8 cellular contexts compared by ENCODE assay signal in genomic region chr21:45073301-45074047, GRCh38. TPM values are rescaled to one million over a fixed set of nuclear protein-coding genes. Genes with fewer than 3 reads are reported as not detected.
DNase-seq lines count a peak whose midpoint lies in the region; ATAC-seq, FAIRE-seq and TF ChIP-seq lines count a peak whose summit lies in the region.

No MANE protein-coding gene starts in this region.

- H3K18ac ChIP-seq in H1 (ENCODE audit: extremely low read depth, low read length) = no peak overlapping the region

- TF ChIP-seq EP300 in H1 (IDR thresholded peaks at IDR 0.05; ENCODE audit: borderline replicate concordance in 1 of 2, low read depth in 2 of 2, low read length in 2 of 2) = no peak

- H4K91ac ChIP-seq in H1 (replicated peaks; ENCODE audit: insufficient read length, low read length) = no peak overlapping the region

- no peak overlapping the region for H3K9ac ChIP-seq in H1 (replicated peaks in 1 of 4; ENCODE audit: extremely low read depth in 1 of 4, low read depth in 3 of 4, low read length in 3 of 4)

- H2BK20ac ChIP-seq in H1 (ENCODE audit: low read length) = no peak overlapping the region

- H3K14ac ChIP-seq in H1 (ENCODE audit: insufficient read length) = no peak overlapping the region

- no peak overlapping the region for H2BK120ac ChIP-seq in H1 (replicated peaks; ENCODE audit: low read depth, low read length)

- no peak overlapping the region for H2BK15ac ChIP-seq in H1 (ENCODE audit: low read length)

- peaks cover 3 to 14% of the 10 kb centered on the region in 2 experiments for H4K20me1 ChIP-seq in H1 (replicated peaks in 1 of 2; ENCODE audit: control insufficient read depth in 1 of 2, insufficient read depth in 2 of 2, low read length in 2 of 2)

- FAIRE-seq in H1 (lab: Jason Lieb, UNC) = no peak

- DNase-seq in SKM-1 treated with dmso at 0.1 percent for 144 hours (lab: John Stamatoyannopoulos, UW; ENCODE audit: unreplicated experiment) = peak; percentile 25
- DNase-seq in SKM-1 (lab: John Stamatoyannopoulos, UW; ENCODE audit: unreplicated experiment) = no peak
- DNase-seq in Peyer's patch = peak in 2 of 3 donors; percentile 39 to 47
- DNase-seq in H1 (ENCODE audit: low read depth in 1 of 2, low spot score in 2 of 2) = no peak
- peak in 1 of 2 experiments; percentile 57 for DNase-seq in mesothelial cell of epicardium (ENCODE audit: low spot score in 2 of 2, unreplicated experiment in 2 of 2)
- DNase-seq in cerebellum (ENCODE audit: low spot score) = no peak

- H3K27me3 ChIP-seq in Peyer's patch = no peaks in the 10 kb centered on the region
- peaks cover 4 to 18% (median 14%) of the 10 kb centered on the region in 4 experiments; a peak in 6 of 7 replicates for H3K27me3 ChIP-seq in H1 (replicated peaks in 1 of 4; ENCODE audit: control insufficient read depth in 3 of 4, extremely low read depth in 1 of 4, insufficient read depth in 3 of 4, low read length in 3 of 4)

- H3K4me1 ChIP-seq in Peyer's patch (peaks cover 0 to 12% (median 8%) of the 10 kb centered on the region in 4 donors), H1 (replicated peaks in 1 of 4; ENCODE audit: control insufficient read depth in 3 of 4, insufficient read depth in 4 of 4, low read length in 3 of 4) (peaks cover 0 to 7% (median 4%) of the 10 kb centered on the region in 4 experiments; a peak in 3 of 7 replicates)

- no peak overlapping the region for H2AK5ac ChIP-seq in H1 (ENCODE audit: low read depth, low read length)

- H3K79me1 ChIP-seq in H1 (ENCODE audit: low read depth, low read length) = no peaks in the 10 kb centered on the region

- H3K56ac ChIP-seq in H1 (replicated peaks; ENCODE audit: insufficient read length, low read depth, low read length) = no peak overlapping the region

- H4K5ac ChIP-seq in H1 (ENCODE audit: insufficient read length, low read depth, low read length) = no peak overlapping the region

- POLR2A ChIA-PET in H1 (lab: Charles Lee; ENCODE audit: partially characterized antibody) = interaction anchor here (0.6 to 1.3 kb wide), 4 partner anchors 19 to 143 kb away, joined by 3 to 7 read pairs (median 3); no protein-coding TSS in a partner anchor

- 55% methylated on average over 22 of the region's 42 CpGs; no CpG with 5 or more reads in 1 of the 2 experiments for WGBS in H1 (ENCODE audit: extremely low coverage in 1 of 2, insufficient coverage in 1 of 2, insufficient read length in 1 of 2, insufficient replicate concordance in 2 of 2, low coverage in 1 of 2, low lambda C conversion rate in 2 of 2, missing lambda C conversion rate in 1 of 2), 2 experiments

- H3K27ac ChIP-seq in Peyer's patch (peak overlapping the region; percentile 80 to 93 (median 89)), H1 (ENCODE audit: low read depth, low read length) (no peak overlapping the region)

- no peak for TF ChIP-seq POLR2A in Peyer's patch (IDR thresholded peaks at IDR 0.05)
- TF ChIP-seq POLR2A in H1 (IDR thresholded peaks at IDR 0.05; ENCODE audit: control extremely low read depth in 1 of 2, low read depth in 2 of 2, low read length in 2 of 2) = peak in 1 of 2 experiments; percentile 56; a peak in 1 of 3 replicates

- H2AFZ ChIP-seq in H1 (ENCODE audit: low read length) = no peak overlapping the region

- H3K9me3 ChIP-seq in Peyer's patch = no peaks in the 10 kb centered on the region
- H3K9me3 ChIP-seq in H1 (ENCODE audit: insufficient read depth in 2 of 2, low read depth in 1 of 2, low read length in 1 of 2) = no peaks in the 10 kb centered on the region

- TF ChIP-seq RAD21 in H1 (IDR thresholded peaks at IDR 0.05 in 1 of 2, conservative IDR thresholded peaks at IDR 0.05 in 1 of 2; ENCODE audit: low read depth in 2 of 2, low read length in 2 of 2) = no peak

- no peak for ATAC-seq in HG03135 (IDR thresholded peaks at IDR 0.05; ENCODE audit: unreplicated experiment)
- no peak for ATAC-seq in HG03342 (IDR thresholded peaks at IDR 0.05; ENCODE audit: unreplicated experiment)

- H3K9me3 Mint-ChIP-seq in mesothelial cell of epicardium = no peaks in the 10 kb centered on the region

- peaks cover 8% of the 10 kb centered on the region; the same call in 1 of the 2 replicates for H3K23me2 ChIP-seq in H1 (ENCODE audit: low read depth, low read length)

- H3K27ac Mint-ChIP-seq in mesothelial cell of epicardium = peak overlapping the region; percentile 98

- peak overlapping the region; percentile 60 to 71 for H3K4me2 ChIP-seq in H1 (ENCODE audit: insufficient read depth in 1 of 2, low read depth in 2 of 2, low read length in 2 of 2)

- H4K8ac ChIP-seq in H1 (ENCODE audit: extremely low read depth, insufficient read depth, low read length) = no peak overlapping the region

- CTCF ChIA-PET in H1 (lab: Charles Lee; ENCODE audit: partially characterized antibody) = interaction anchor here (0.8 to 2.8 kb wide), 4 partner anchors 24 to 64 kb away, joined by 3 to 9 read pairs (median 4); no protein-coding TSS in a partner anchor

- H3K23ac ChIP-seq in H1 (ENCODE audit: insufficient read length) = no peak overlapping the region

- H3K4me3 Mint-ChIP-seq in mesothelial cell of epicardium = peak overlapping the region; percentile 94

- no peak overlapping the region for H2BK12ac ChIP-seq in H1 (ENCODE audit: low read depth, low read length)

- H3K4ac ChIP-seq in H1 (replicated peaks; ENCODE audit: insufficient read length, low read depth, low read length) = no peak overlapping the region

- no peaks in the 10 kb centered on the region for H3K36me3 ChIP-seq in Peyer's patch
- H3K36me3 ChIP-seq in H1 (ENCODE audit: control insufficient read depth in 2 of 4, insufficient read depth in 4 of 4, low read length in 3 of 4) = no peaks in the 10 kb centered on the region

- H2BK5ac ChIP-seq in H1 (ENCODE audit: low read depth, low read length) = no peak overlapping the region

- no peak for TF ChIP-seq CTCF in Peyer's patch (IDR thresholded peaks at IDR 0.05)
- no peak for TF ChIP-seq CTCF in H1 (IDR thresholded peaks at IDR 0.05; ENCODE audit: control extremely low read depth in 1 of 3, insufficient read depth in 1 of 3, low read depth in 1 of 3, low read length in 3 of 3)
- no peak for TF ChIP-seq CTCF in mesothelial cell of epicardium (IDR thresholded peaks at IDR 0.05; ENCODE audit: unreplicated experiment)

- H3K79me2 ChIP-seq in H1 (ENCODE audit: control insufficient read depth in 1 of 2, insufficient read depth in 2 of 2, low read length in 2 of 2) = peaks cover 0 to 4% of the 10 kb centered on the region in 2 experiments; a peak in 1 of 4 replicates

- H3K27me3 Mint-ChIP-seq in mesothelial cell of epicardium (ENCODE audit: low read depth) = no peaks in the 10 kb centered on the region

- H3K4me1 Mint-ChIP-seq in mesothelial cell of epicardium = peaks cover 25% of the 10 kb centered on the region

- H3K36me3 Mint-ChIP-seq in mesothelial cell of epicardium = no peaks in the 10 kb centered on the region

- H3K4me3 ChIP-seq in Peyer's patch = peak overlapping the region; percentile 94 to 100 (median 98)
- peak overlapping the region; percentile 16 to 93 (median 49); a peak in 7 of 8 replicates for H3K4me3 ChIP-seq in H1 (ENCODE audit: extremely low read depth in 1 of 4, insufficient read depth in 2 of 4, low read depth in 3 of 4, low read length in 4 of 4)

TF ChIP-seq in H1, 55 proteins besides CTCF, POLR2A, EP300 and RAD21:
- TF ChIP-seq SRF (IDR thresholded peaks at IDR 0.05; ENCODE audit: low read depth, low read length) (no peak), CREB1 (IDR thresholded peaks at IDR 0.05) (no peak), RBBP5 (IDR thresholded peaks at IDR 0.05; ENCODE audit: borderline replicate concordance, low read depth, low read length) (no peak), GTF2F1 (IDR thresholded peaks at IDR 0.05; ENCODE audit: borderline replicate concordance, low read depth, low read length) (peak; percentile 72; the same call in 1 of the 2 replicates), TBP (IDR thresholded peaks at IDR 0.05; ENCODE audit: low read depth, low read length) (peak; percentile 86), TAF7 (optimal IDR thresholded peaks at IDR 0.05; ENCODE audit: borderline replicate concordance, low read depth, low read length) (peak; percentile 99), KDM5A (IDR thresholded peaks at IDR 0.05; ENCODE audit: low read length) (no peak), TAF1 (IDR thresholded peaks at IDR 0.05; ENCODE audit: low read depth, low read length) (no peak), PHF8 (conservative IDR thresholded peaks at IDR 0.05; ENCODE audit: low read depth, low read length) (no peak), POU5F1 (IDR thresholded peaks at IDR 0.05; ENCODE audit: low read depth, low read length) (no peak)

RNA-seq across cellular contexts. Expression of gene ADARB1, which starts 0.9 kb away (rescaled TPM):
- 10 to 100 TPM in 2 of 4 donors, 1 to 10 TPM in 2; 7.4 to 47.9 (median 10.0) TPM for total RNA-seq in Peyer's patch
- total RNA-seq in H1 (2021; fragmentation: NEBNext Ultra II Directional; extraction: Animal tissue kit (Norgen Biotek cat#: 25700)) = 11.1 and 14.9 TPM in 2 replicates
- polyA plus RNA-seq in H1 (2011; rRNA removed) = 4.6 and 4.7 TPM in 2 replicates
- 6.0 TPM for polyA plus RNA-seq in H1 (2011; cell fraction: cytosol; rRNA removed)
- polyA plus RNA-seq in H1 (2011; cell fraction: nucleus; rRNA removed) = 12.2 TPM
- 6.4 to 8.1 TPM (median 7.4 TPM) in 4 replicates for polyA plus RNA-seq in H1 (2012, experiment 1 of 2)
- polyA plus RNA-seq in H1 (2012, experiment 2 of 2) = 2.9 TPM
- polyA plus RNA-seq in H1 (2013, experiment 1 of 2) = 4.8 TPM
- polyA plus RNA-seq in H1 (2013, experiment 2 of 2) = 4.6 TPM
- 10.8 and 12.8 TPM in 2 replicates for polyA minus RNA-seq in H1 (2011; rRNA and poly(A)+ RNA removed)
- 9.3 TPM for polyA minus RNA-seq in H1 (2011; cell fraction: cytosol; rRNA and poly(A)+ RNA removed)
- 15.1 TPM for polyA minus RNA-seq in H1 (2011; cell fraction: nucleus; rRNA and poly(A)+ RNA removed)
- 22.7 to 27.9 TPM (median 26.5 TPM) in 3 replicates for total RNA-seq in mesothelial cell of epicardium
- total RNA-seq in cerebellum = 42.6 TPM

Comparison
In these comparisons a context has a peak if more than half of its experiments do, and no peak if none do; other contexts are left out.
1. DNase-seq: peak in SKM-1 treated with dmso at 0.1 percent for 144 hours (single experiment) and Peyer's patch (2 of 3); none in SKM-1 (single experiment), H1 (0 of 2) and cerebellum (single experiment).